ENCODE assay signal across 9 cellular contexts in the genomic region with DNA sequence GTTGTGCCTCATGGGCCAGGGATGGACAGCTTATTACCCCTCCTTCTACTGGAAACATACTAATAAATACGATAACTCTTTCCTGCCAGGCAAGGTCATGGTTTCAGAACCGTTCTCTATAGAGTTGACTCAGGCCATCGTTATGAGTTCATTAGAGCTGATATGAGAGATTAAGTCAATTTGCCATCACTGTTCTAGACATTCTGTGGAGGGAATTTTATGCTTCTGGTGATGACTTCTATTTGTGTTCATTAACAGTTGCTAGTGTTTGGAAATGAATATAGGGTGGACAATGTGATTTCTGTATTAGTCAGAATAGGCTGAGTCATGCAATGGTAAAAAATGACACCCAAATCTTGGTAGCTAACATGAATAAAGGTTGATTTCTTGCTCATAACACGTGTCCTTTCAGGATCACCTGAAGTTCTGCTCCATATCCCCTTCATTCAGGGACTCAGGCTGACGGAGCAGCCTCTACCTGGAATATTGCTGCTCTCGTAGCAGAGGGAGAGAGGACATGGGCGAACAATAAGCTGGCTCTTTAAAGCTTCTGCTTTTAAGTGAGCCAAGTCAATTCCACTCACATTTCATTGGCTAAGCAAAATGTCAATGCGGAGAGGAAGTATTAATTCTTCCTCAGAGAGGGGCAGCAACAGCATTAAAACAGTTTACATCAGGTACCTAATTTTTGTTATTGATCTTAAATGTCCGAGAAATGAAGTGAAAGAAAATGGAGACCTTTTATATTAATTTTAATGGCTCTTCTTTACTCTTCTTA. TPM values are rescaled to one million over a fixed set of nuclear protein-coding genes. Genes with fewer than 3 reads are reported as not detected.
DNase-seq lines count a peak whose midpoint lies in the region; ATAC-seq, FAIRE-seq and TF ChIP-seq lines count a peak whose summit lies in the region.
"Had no signal": no experiment of that assay in that cellular context is flagged by ENCODE, and none has a peak within 500 bp of the region (broad histone marks: within the 10 kb centered on the region; RNA-seq: fewer than 3 reads in every experiment).

No MANE protein-coding gene starts in this region.

- no peaks in the 10 kb centered on the region for H3K27me3 ChIP-seq in astrocyte (ENCODE audit: insufficient read depth, low read length)
- no peaks in the 10 kb centered on the region for H3K27me3 ChIP-seq in right cardiac atrium (ENCODE audit: control insufficient read depth, insufficient read depth)

- FAIRE-seq in astrocyte (lab: Jason Lieb, UNC) (peak; percentile 45), D721Med (lab: Jason Lieb, UNC) (no peak)

- H3K4me1 ChIP-seq in astrocyte (ENCODE audit: insufficient read depth, low read length) (peaks cover 17% of the 10 kb centered on the region), right cardiac atrium (ENCODE audit: control insufficient read depth, insufficient read depth, low read length) (peaks cover 2% of the 10 kb centered on the region)

- no peak overlapping the region for H3K4me3 ChIP-seq in astrocyte (ENCODE audit: insufficient read depth, low read depth, low read length)
- H3K4me3 ChIP-seq in right cardiac atrium (ENCODE audit: low read length): no peak overlapping the region

- H2AFZ ChIP-seq in astrocyte (ENCODE audit: low read depth, low read length): no peak overlapping the region

- H3K27ac ChIP-seq in astrocyte (ENCODE audit: low read depth, low read length) (no peak overlapping the region), right cardiac atrium (ENCODE audit: low read length) (no peak overlapping the region)

- peaks cover 2% of the 10 kb centered on the region for H3K36me3 Mint-ChIP-seq in astrocyte (ENCODE audit: low read depth, unreplicated experiment)

- WGBS in right cardiac atrium: 74% methylated on average over 9 of the region's 9 CpGs

- H3K9me3 ChIP-seq in astrocyte (ENCODE audit: insufficient read depth, low read depth, low read length): no peaks in the 10 kb centered on the region
- no peaks in the 10 kb centered on the region for H3K9me3 ChIP-seq in right cardiac atrium (ENCODE audit: control insufficient read depth, low read length)

- DNase-seq in AG08395 (ENCODE audit: low spot score): peak; percentile 40
- peak; percentile 65 for DNase-seq in astrocyte (ENCODE audit: low read depth)
- no peak for DNase-seq in hypothalamus (lab: John Stamatoyannopoulos, UW)
- DNase-seq in right cardiac atrium: no peak
- no peak for DNase-seq in GF-D8 (lab: John Stamatoyannopoulos, UW)
- no peak for DNase-seq in D721Med (ENCODE audit: insufficient read length, low spot score)

- H3K27ac Mint-ChIP-seq in astrocyte (ENCODE audit: unreplicated experiment): peak overlapping the region; percentile 60

- intact Hi-C loops in right cardiac atrium (cut with DNase I): no loop called here

- peaks cover 11% of the 10 kb centered on the region for H3K4me1 Mint-ChIP-seq in astrocyte (ENCODE audit: low read depth, unreplicated experiment)

- H3K9me3 Mint-ChIP-seq in astrocyte (ENCODE audit: unreplicated experiment): peaks cover 4% of the 10 kb centered on the region

- peaks cover 3% of the 10 kb centered on the region for H3K27me3 Mint-ChIP-seq in astrocyte (ENCODE audit: low read depth, unreplicated experiment)

- H3K4me2 ChIP-seq in astrocyte (ENCODE audit: low read length): peak overlapping the region; percentile 21

- no peak overlapping the region for H3K4me3 Mint-ChIP-seq in astrocyte (ENCODE audit: unreplicated experiment)

- H3K36me3 ChIP-seq in astrocyte (ENCODE audit: insufficient read depth, low read length): no peaks in the 10 kb centered on the region

- H3K9ac ChIP-seq in astrocyte (ENCODE audit: low read length): no peak overlapping the region

- H3K79me2 ChIP-seq in astrocyte (ENCODE audit: insufficient read depth, low read length): no peaks in the 10 kb centered on the region

- no peak for TF ChIP-seq CTCF in astrocyte (IDR thresholded peaks at IDR 0.05; ENCODE audit: insufficient read depth, low read depth, low read length)
- no peak for TF ChIP-seq CTCF in D721Med (IDR thresholded peaks at IDR 0.05; ENCODE audit: insufficient read depth, missing control alignments)

- H4K20me1 ChIP-seq in astrocyte (ENCODE audit: insufficient read depth, low read length): no peaks in the 10 kb centered on the region

- ATAC-seq in GM19035 (IDR thresholded peaks at IDR 0.05; ENCODE audit: unreplicated experiment): peak; percentile 80
- ATAC-seq in HG03064 (IDR thresholded peaks at IDR 0.05; ENCODE audit: low read depth, unreplicated experiment): peak; percentile 71
- no peak for ATAC-seq in right cardiac atrium

RNA-seq across cellular contexts. Expression of gene TBPL2, which starts 18.6 kb away (rescaled TPM):
- total RNA-seq in astrocyte: not detected in 2 replicates
- total RNA-seq in right cardiac atrium: not detected
- polyA plus RNA-seq in right cardiac atrium: not detected
- total RNA-seq: glomerular endothelial cell had no signal

RNA-seq across cellular contexts. Expression of gene ATG14, which starts 47.4 kb away (rescaled TPM):
- total RNA-seq in astrocyte (10.0 and 11.5 TPM in 2 replicates), right cardiac atrium (10 to 100 TPM in 3 of 4 donors, 1 to 10 TPM in 1; 8.0 to 12.9 (median 10.9) TPM)
- 6.7 TPM for polyA plus RNA-seq in right cardiac atrium

Comparison
In these comparisons a context has a peak if more than half of its experiments do, and no peak if none do; other contexts are left out.
1. DNase-seq: peak in AG08395 (single experiment) and astrocyte (single experiment); none in hypothalamus (0 of 51), right cardiac atrium (0 of 3), GF-D8 (single experiment) and D721Med (single experiment).
2. ATAC-seq: peak in GM19035 (single experiment) and HG03064 (single experiment); none in right cardiac atrium (0 of 2).